ENCODE assay signal across 8 cellular contexts in the genomic region with DNA sequence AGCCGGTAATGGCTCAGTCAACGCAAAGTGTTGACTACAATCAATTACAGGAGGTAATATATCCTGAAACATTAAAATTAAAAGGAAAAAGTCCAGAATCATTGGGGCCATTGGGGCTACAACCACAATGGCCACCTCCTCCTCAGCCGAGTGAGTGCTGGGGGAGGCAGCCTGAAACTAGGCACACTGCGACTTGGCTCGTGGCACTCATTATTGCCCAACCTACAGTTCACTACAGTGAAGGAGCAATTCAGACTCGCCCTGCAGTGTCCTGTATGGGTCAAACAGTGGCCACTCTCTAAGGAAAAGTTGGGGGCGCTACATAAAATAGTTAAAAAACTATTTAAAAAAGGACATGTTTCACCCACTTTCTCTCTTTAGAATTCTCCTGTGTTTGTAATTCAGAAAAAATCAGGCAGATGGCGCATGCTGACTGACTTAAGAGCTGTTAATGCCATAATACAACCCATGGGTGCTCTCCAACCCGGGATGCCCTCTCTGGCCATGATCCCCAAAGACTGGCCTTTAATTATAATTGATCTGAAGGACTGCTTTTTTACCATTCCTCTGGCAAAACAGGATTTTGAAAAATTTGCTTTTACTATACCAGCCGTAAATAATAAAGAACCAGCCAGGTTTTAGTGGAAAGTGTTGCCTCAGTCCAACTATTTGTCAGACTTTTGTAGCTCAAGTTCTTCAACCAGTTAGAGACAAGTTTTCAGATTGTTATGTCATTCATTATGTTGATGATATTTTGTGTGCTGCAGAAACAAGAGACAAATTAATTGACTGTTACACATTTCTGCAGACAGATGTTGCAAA. TPM values are rescaled to one million over a fixed set of nuclear protein-coding genes. Genes with fewer than 3 reads are reported as not detected.
A peak's percentile ranks its signal among the peaks of the same experiment; 100 is the strongest.
DNase-seq lines count a peak whose midpoint lies in the region; ATAC-seq, FAIRE-seq and TF ChIP-seq lines count a peak whose summit lies in the region.
"Not testable (repeated sequence)": the region's sequence is repeated elsewhere in the genome, so short reads cannot be mapped to it uniquely, and the experiment has no call there.

No MANE protein-coding gene starts in this region.

- not testable (repeated sequence) for H4K20me1 ChIP-seq in MM.1S (ENCODE audit: insufficient read depth, low read length)

- CTCF ChIA-PET in activated CD8-positive, alpha-beta T cell treated with anti-CD3 and anti-CD28 coated beads for 36 hours (lab: Charles Lee) = interaction anchor here (0.7 to 3.9 kb wide), 6 partner anchors 10 to 141 kb away, joined by 3 to 30 read pairs (median 4); no protein-coding TSS in a partner anchor

- H3K9me3 ChIP-seq in MM.1S (replicated peaks; ENCODE audit: insufficient read depth, low read length); parathyroid adenoma (ENCODE audit: control insufficient read depth, low read length): not testable (repeated sequence)

- ATAC-seq in activated CD8-positive, alpha-beta T cell treated with anti-CD3 and anti-CD28 coated beads for 36 hours = not testable (repeated sequence)

- H3K27me3 Mint-ChIP-seq in activated CD8-positive, alpha-beta T cell treated with anti-CD3 and anti-CD28 coated beads for 36 hours = not testable (repeated sequence)

- peak; percentile 11 for FAIRE-seq in A204.1 (lab: Jason Lieb, UNC)
- FAIRE-seq in G401.6 (lab: Jason Lieb, UNC) = peak; percentile 90
- peak; percentile 17 for FAIRE-seq in RCC 7860 (lab: Jason Lieb, UNC)
- FAIRE-seq in endometrium (lab: Jason Lieb, UNC) = peak; percentile 29

- H3K4me3 ChIP-seq in MM.1S (ENCODE audit: low read length); parathyroid adenoma (ENCODE audit: low read depth, low read length): not testable (repeated sequence)

- H3K4me1 ChIP-seq in MM.1S (ENCODE audit: low read length); parathyroid adenoma: not testable (repeated sequence)

- not testable (repeated sequence) for H3F3A ChIP-seq in MM.1S (ENCODE audit: insufficient read depth, low read length)

- not testable (repeated sequence) for H3K27me3 ChIP-seq in MM.1S (replicated peaks; ENCODE audit: insufficient read depth, low read length); parathyroid adenoma (ENCODE audit: control insufficient read depth, insufficient read depth, low read length)

- POLR2A ChIA-PET in activated CD8-positive, alpha-beta T cell treated with anti-CD3 and anti-CD28 coated beads for 36 hours (lab: Charles Lee) = not testable (repeated sequence)

- H3K36me3 Mint-ChIP-seq in activated CD8-positive, alpha-beta T cell treated with anti-CD3 and anti-CD28 coated beads for 36 hours (ENCODE audit: low read depth) = peaks cover 16% of the 10 kb centered on the region

- not testable (repeated sequence) for H3K4me2 ChIP-seq in MM.1S (ENCODE audit: low read depth, low read length); parathyroid adenoma (ENCODE audit: low read length)

- not testable (repeated sequence) for H3K27ac ChIP-seq in MM.1S (ENCODE audit: low read length); parathyroid adenoma

- intact Hi-C loops in activated CD8-positive, alpha-beta T cell treated with anti-CD3 and anti-CD28 coated beads for 36 hours (cut with micrococcal nuclease) = not testable (repeated sequence)

- not testable (repeated sequence) for H3K4me3 Mint-ChIP-seq in activated CD8-positive, alpha-beta T cell treated with anti-CD3 and anti-CD28 coated beads for 36 hours

- not testable (repeated sequence) for H3K27ac Mint-ChIP-seq in activated CD8-positive, alpha-beta T cell treated with anti-CD3 and anti-CD28 coated beads for 36 hours

- not testable (repeated sequence) for H2AFZ ChIP-seq in MM.1S (ENCODE audit: low read length); parathyroid adenoma

- not testable (repeated sequence) for H3K4me1 Mint-ChIP-seq in activated CD8-positive, alpha-beta T cell treated with anti-CD3 and anti-CD28 coated beads for 36 hours (ENCODE audit: low read depth)

- DNase-seq in MM.1S (peak; percentile 45), RCC 7860 (ENCODE audit: low spot score) (peak; percentile 23), iris pigment epithelial cell (ENCODE audit: low read depth) (peak; percentile 52)
- DNase-seq in activated CD8-positive, alpha-beta T cell treated with anti-CD3 and anti-CD28 coated beads for 36 hours = peak; percentile 26

- not testable (repeated sequence) for H3K36me3 ChIP-seq in MM.1S (replicated peaks; ENCODE audit: insufficient read depth, low read length); parathyroid adenoma (ENCODE audit: control insufficient read depth, insufficient read depth, low read length)

- H3K9me2 ChIP-seq in MM.1S (replicated peaks; ENCODE audit: insufficient read depth, low read length) = not testable (repeated sequence)

- TF ChIP-seq CTCF in MM.1S (IDR thresholded peaks at IDR 0.05; ENCODE audit: low read length) = peak; percentile 45
- peak; percentile 64 for TF ChIP-seq CTCF in activated CD8-positive, alpha-beta T cell treated with anti-CD3 and anti-CD28 coated beads for 36 hours (IDR thresholded peaks at IDR 0.05)
- TF ChIP-seq CTCF in parathyroid adenoma (IDR thresholded peaks at IDR 0.05) = peak; percentile 51

- peaks cover 15% of the 10 kb centered on the region for H3K9me3 Mint-ChIP-seq in activated CD8-positive, alpha-beta T cell treated with anti-CD3 and anti-CD28 coated beads for 36 hours

- not testable (repeated sequence) for H3K79me2 ChIP-seq in MM.1S (ENCODE audit: low read length); parathyroid adenoma

- H3K9ac ChIP-seq in MM.1S (ENCODE audit: low read length); parathyroid adenoma: not testable (repeated sequence)

RNA-seq across cellular contexts. Expression of a gene that starts 22.4 kb away (rescaled TPM):
- 10 to 100 TPM; 85.9 to 91.2 TPM for total RNA-seq in activated CD8-positive, alpha-beta T cell treated with anti-CD3 and anti-CD28 coated beads for 36 hours

RNA-seq across cellular contexts. Expression of a gene that starts 29.8 kb away (rescaled TPM):
- total RNA-seq in activated CD8-positive, alpha-beta T cell treated with anti-CD3 and anti-CD28 coated beads for 36 hours = 10 to 100 TPM; 17.0 to 18.6 TPM

RNA-seq across cellular contexts. Expression of a gene that starts 29.9 kb away (rescaled TPM):
- 10 to 100 TPM; 15.1 to 16.2 TPM for total RNA-seq in activated CD8-positive, alpha-beta T cell treated with anti-CD3 and anti-CD28 coated beads for 36 hours

RNA-seq across cellular contexts. Expression of a gene that starts 33.7 kb away (rescaled TPM):
- 10 to 100 TPM; 21.8 to 23.9 TPM for total RNA-seq in activated CD8-positive, alpha-beta T cell treated with anti-CD3 and anti-CD28 coated beads for 36 hours
